8 cellular contexts compared by ENCODE assay signal in the genomic region with DNA sequence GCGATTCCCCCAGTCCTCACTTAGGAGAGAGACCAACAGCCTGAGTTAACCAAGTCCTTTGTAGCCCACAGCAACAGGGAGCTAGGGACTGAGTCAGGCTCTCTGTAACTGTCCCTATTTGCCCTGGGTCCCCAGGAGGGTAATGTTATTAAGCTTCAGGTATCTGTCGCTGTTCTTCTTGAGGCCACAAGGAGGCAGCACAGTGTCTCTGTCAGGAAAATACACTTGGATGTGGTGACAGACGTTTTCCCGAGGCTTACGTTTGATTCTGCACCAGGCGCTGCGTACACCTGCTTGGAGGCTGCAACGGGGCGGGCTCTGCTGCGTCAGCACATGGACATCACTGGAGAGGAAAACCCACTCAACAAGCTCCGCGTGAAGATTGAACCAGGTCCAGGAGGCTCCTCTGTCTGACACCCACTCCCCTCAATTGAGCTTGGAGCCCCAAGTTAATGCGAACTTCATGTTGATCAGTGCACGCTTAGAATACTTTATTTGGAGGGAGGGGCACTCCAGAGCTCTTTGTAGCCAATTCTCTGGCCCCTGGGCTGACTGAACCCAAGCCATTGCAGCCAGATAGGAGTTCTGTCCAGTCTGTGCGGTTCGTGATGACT. TPM values are rescaled to one million over a fixed set of nuclear protein-coding genes. Genes with fewer than 3 reads are reported as not detected.
DNase-seq lines count a peak whose midpoint lies in the region; ATAC-seq and TF ChIP-seq lines count a peak whose summit lies in the region.

No MANE protein-coding gene starts in this region.

- ATAC-seq in T-cell (replicated peaks in 1 of 4) (peak; percentile 50 to 65 (median 56)), natural killer cell (peak; percentile 73 to 83 (median 74)), GM19351 (IDR thresholded peaks at IDR 0.05; ENCODE audit: unreplicated experiment) (no peak), HG02759 (IDR thresholded peaks at IDR 0.05; ENCODE audit: unreplicated experiment) (no peak)

- intact Hi-C loops in natural killer cell (cut with micrococcal nuclease), result no loop called here

- H3K4me1 Mint-ChIP-seq in T-cell, result no peaks in the 10 kb centered on the region
- H3K4me1 Mint-ChIP-seq in natural killer cell, result no peaks in the 10 kb centered on the region

- TF ChIP-seq CTCF in GM06990 (IDR thresholded peaks at IDR 0.05; ENCODE audit: insufficient read depth, low read length, poor library complexity, severe bottlenecking), result peak; percentile 74
- TF ChIP-seq CTCF in epithelial cell of esophagus (IDR thresholded peaks at IDR 0.05; ENCODE audit: insufficient read depth, low read depth, low read length, missing control alignments), result peak; percentile 89
- TF ChIP-seq CTCF in natural killer cell (IDR thresholded peaks at IDR 0.05), result peak; percentile 69

- H3K4me3 Mint-ChIP-seq in T-cell (no peak overlapping the region), natural killer cell (no peak overlapping the region)

- H3K36me3 Mint-ChIP-seq in T-cell, result peaks cover 77% of the 10 kb centered on the region
- peaks cover 7% of the 10 kb centered on the region for H3K36me3 Mint-ChIP-seq in natural killer cell

- H3K9me3 Mint-ChIP-seq in T-cell, result no peaks in the 10 kb centered on the region
- no peaks in the 10 kb centered on the region for H3K9me3 Mint-ChIP-seq in natural killer cell

- H3K36me3 ChIP-seq in GM06990 (ENCODE audit: control insufficient read depth, insufficient read depth, low read length), result peaks cover 33% of the 10 kb centered on the region

- H3K27me3 Mint-ChIP-seq in T-cell (no peaks in the 10 kb centered on the region), natural killer cell (ENCODE audit: low read depth in 2 of 2) (no peaks in the 10 kb centered on the region)

- H3K27ac Mint-ChIP-seq in T-cell (no peak overlapping the region), natural killer cell (no peak overlapping the region)

- H3K27me3 ChIP-seq in GM06990 (replicated peaks; ENCODE audit: control insufficient read depth, insufficient read depth, low read length), result no peaks in the 10 kb centered on the region

- CTCF ChIA-PET in T-cell (lab: Charles Lee), result interaction anchor here (0.6 to 1.8 kb wide), 10 partner anchors 11 to 254 kb away, joined by 3 to 8 read pairs (median 4); a partner anchor contains a TSS

- DNase-seq in 8988T (peak; percentile 69), GM06990 (ENCODE audit: extremely low read depth, insufficient read length) (no peak), NCI-H1694 (lab: John Stamatoyannopoulos, UW) (peak; percentile 64), T-cell (peak in 7 of 34 experiments; percentile 5 to 13 (median 8)), epithelial cell of esophagus (ENCODE audit: low read depth) (peak; percentile 76), natural killer cell (no peak)

- POLR2A ChIA-PET in T-cell (lab: Charles Lee), result interaction anchor here in 1 of 2 donors (0.6 kb wide), 2 partner anchors 113 to 1795 kb away, joined by 3 to 9 read pairs; no protein-coding TSS in a partner anchor

- H3K4me3 ChIP-seq in GM06990 (replicated peaks; ENCODE audit: low read depth, low read length) (no peak overlapping the region), epithelial cell of esophagus (ENCODE audit: low read length) (no peak overlapping the region)

RNA-seq across cellular contexts. Expression of a gene that starts 10.7 kb away (rescaled TPM):
- total RNA-seq in T-cell (1 to 10 TPM in 4 of 5 donors, under 1 TPM in 1; 0.90 to 3.7 (median 1.5) TPM), natural killer cell (1 to 10 TPM; 1.0 to 3.0 (median 2.0) TPM)

RNA-seq across cellular contexts. Expression of a gene that starts 17.3 kb away (rescaled TPM):
- total RNA-seq in T-cell (10 to 100 TPM; 20.1 to 30.4 (median 23.9) TPM), natural killer cell (10 to 100 TPM; 46.1 to 50.2 (median 47.9) TPM)

RNA-seq across cellular contexts. Expression of a gene that starts 44.4 kb away (rescaled TPM):
- total RNA-seq in T-cell (10 to 100 TPM; 28.7 to 37.6 (median 29.9) TPM), natural killer cell (10 to 100 TPM; 48.7 to 53.9 (median 51.8) TPM)

RNA-seq across cellular contexts. Expression of a gene that starts 53.4 kb away (rescaled TPM):
- total RNA-seq in T-cell, result under 1 TPM in 3 of 5 donors, not detected in 2; 0.10 to 0.29 (median 0.16) TPM
- not detected for total RNA-seq in natural killer cell

Comparison
In these comparisons a context has a peak if more than half of its experiments do, and no peak if none do; other contexts are left out.
1. DNase-seq: peak in 8988T (single experiment), NCI-H1694 (single experiment) and epithelial cell of esophagus (single experiment); none in GM06990 (single experiment) and natural killer cell (single experiment).
2. ATAC-seq: peak in T-cell (4 of 4) and natural killer cell (3 of 3); none in GM19351 (single experiment) and HG02759 (single experiment).
3. Peak in every context shown above with its lines, with median percentiles within 50 percentile points of each other: CTCF ChIP-seq.